In genomic region chr5:178711572-178711971, GRCh38 we compare ENCODE assay signal across 1 cellular context.
TF ChIP-seq lines count a peak whose summit lies in the region.

No MANE protein-coding gene starts in this region.

TF ChIP-seq in IMR-90, 13 proteins besides CTCF, POLR2A, EP300 and RAD21 (continued from another document):
- TF ChIP-seq BHLHE40 (IDR thresholded peaks at IDR 0.05; ENCODE audit: low read depth, low read length) (no peak), CEBPB (IDR thresholded peaks at IDR 0.05; ENCODE audit: low read depth, low read length) (no peak), RCOR1 (IDR thresholded peaks at IDR 0.05; ENCODE audit: insufficient replicate concordance, low read length) (no peak), MXI1 (IDR thresholded peaks at IDR 0.05; ENCODE audit: borderline replicate concordance, low read depth, low read length) (no peak), FOS (IDR thresholded peaks at IDR 0.05; ENCODE audit: low read depth, low read length) (no peak), MAZ (IDR thresholded peaks at IDR 0.05; ENCODE audit: borderline replicate concordance, low read depth, low read length) (no peak), ELK1 (IDR thresholded peaks at IDR 0.05; ENCODE audit: borderline replicate concordance, low read depth, low read length) (no peak), NFE2L2 (IDR thresholded peaks at IDR 0.05; ENCODE audit: low read depth, low read length) (no peak), SMC3 (IDR thresholded peaks at IDR 0.05; ENCODE audit: low read depth, low read length) (no peak), CHD1 (IDR thresholded peaks at IDR 0.05; ENCODE audit: low read depth, low read length) (no peak), RFX5 (IDR thresholded peaks at IDR 0.05; ENCODE audit: low read depth, low read length) (no peak)
